Comparison of ENCODE assay signal across 1 cellular context in the genomic region with DNA sequence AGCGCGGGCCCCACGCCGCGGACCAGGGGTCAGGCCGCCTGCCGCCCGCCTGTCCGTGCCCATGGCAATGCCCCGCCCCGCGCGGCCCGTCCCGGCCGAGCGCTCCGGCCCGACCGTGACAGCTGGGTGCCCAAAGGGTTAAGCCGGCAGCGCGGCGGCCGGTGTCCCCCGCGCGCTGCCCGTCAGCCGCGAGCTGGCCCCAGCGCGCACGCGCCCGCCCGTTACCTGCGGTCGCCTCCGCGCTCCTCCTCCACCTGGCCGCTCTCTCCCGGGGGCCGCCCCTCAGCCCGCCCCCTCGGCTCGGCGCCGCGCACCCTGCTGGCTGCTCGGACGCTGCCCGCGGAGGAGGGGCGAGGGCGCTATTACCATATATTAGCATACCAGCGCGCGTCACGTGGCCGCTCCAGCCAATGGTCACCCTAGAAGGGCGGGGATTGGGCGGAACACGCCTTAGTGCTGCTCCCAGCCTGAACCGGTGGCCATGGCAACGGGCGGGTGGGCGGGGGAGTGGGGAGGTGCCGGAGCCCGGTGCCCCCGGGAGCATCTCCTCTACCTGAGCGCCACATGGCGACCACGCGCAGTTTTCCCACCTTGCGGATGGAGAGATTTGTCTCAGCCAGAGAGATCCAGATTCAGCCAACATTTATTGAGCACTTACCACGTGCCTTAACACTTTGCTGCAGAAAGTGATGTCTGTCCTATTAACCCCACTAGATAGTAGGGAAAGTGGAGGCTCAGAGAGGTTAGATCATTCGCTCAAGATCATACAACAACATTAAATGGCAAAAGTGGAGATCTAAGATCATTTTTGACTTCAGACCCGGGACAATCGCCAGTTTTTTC.
TF ChIP-seq lines count a peak whose summit lies in the region.

A gene with protein sequence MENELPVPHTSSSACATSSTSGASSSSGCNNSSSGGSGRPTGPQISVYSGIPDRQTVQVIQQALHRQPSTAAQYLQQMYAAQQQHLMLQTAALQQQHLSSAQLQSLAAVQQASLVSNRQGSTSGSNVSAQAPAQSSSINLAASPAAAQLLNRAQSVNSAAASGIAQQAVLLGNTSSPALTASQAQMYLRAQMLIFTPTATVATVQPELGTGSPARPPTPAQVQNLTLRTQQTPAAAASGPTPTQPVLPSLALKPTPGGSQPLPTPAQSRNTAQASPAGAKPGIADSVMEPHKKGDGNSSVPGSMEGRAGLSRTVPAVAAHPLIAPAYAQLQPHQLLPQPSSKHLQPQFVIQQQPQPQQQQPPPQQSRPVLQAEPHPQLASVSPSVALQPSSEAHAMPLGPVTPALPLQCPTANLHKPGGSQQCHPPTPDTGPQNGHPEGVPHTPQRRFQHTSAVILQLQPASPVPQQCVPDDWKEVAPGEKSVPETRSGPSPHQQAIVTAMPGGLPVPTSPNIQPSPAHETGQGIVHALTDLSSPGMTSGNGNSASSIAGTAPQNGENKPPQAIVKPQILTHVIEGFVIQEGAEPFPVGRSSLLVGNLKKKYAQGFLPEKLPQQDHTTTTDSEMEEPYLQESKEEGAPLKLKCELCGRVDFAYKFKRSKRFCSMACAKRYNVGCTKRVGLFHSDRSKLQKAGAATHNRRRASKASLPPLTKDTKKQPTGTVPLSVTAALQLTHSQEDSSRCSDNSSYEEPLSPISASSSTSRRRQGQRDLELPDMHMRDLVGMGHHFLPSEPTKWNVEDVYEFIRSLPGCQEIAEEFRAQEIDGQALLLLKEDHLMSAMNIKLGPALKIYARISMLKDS (minus strand): TSS at position 345 of the 843 bp plus-strand sequence. CDS start 55,556 bp downstream, outside the sequence.

TF ChIP-seq in HCT116, 20 proteins besides CTCF, POLR2A, EP300 and RAD21:
- TF ChIP-seq SIN3A (IDR thresholded peaks at IDR 0.05; ENCODE audit: low read depth), result no peak
- peak; percentile 74; the same call in 1 of the 2 replicates for TF ChIP-seq ZFX (IDR thresholded peaks at IDR 0.05)
- TF ChIP-seq, protein P1, sequence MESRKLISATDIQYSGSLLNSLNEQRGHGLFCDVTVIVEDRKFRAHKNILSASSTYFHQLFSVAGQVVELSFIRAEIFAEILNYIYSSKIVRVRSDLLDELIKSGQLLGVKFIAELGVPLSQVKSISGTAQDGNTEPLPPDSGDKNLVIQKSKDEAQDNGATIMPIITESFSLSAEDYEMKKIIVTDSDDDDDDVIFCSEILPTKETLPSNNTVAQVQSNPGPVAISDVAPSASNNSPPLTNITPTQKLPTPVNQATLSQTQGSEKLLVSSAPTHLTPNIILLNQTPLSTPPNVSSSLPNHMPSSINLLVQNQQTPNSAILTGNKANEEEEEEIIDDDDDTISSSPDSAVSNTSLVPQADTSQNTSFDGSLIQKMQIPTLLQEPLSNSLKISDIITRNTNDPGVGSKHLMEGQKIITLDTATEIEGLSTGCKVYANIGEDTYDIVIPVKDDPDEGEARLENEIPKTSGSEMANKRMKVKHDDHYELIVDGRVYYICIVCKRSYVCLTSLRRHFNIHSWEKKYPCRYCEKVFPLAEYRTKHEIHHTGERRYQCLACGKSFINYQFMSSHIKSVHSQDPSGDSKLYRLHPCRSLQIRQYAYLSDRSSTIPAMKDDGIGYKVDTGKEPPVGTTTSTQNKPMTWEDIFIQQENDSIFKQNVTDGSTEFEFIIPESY (IDR thresholded peaks at IDR 0.05; ENCODE audit: extremely low read depth, insufficient replicate concordance, low read length), result no peak
- TF ChIP-seq, protein P2, sequence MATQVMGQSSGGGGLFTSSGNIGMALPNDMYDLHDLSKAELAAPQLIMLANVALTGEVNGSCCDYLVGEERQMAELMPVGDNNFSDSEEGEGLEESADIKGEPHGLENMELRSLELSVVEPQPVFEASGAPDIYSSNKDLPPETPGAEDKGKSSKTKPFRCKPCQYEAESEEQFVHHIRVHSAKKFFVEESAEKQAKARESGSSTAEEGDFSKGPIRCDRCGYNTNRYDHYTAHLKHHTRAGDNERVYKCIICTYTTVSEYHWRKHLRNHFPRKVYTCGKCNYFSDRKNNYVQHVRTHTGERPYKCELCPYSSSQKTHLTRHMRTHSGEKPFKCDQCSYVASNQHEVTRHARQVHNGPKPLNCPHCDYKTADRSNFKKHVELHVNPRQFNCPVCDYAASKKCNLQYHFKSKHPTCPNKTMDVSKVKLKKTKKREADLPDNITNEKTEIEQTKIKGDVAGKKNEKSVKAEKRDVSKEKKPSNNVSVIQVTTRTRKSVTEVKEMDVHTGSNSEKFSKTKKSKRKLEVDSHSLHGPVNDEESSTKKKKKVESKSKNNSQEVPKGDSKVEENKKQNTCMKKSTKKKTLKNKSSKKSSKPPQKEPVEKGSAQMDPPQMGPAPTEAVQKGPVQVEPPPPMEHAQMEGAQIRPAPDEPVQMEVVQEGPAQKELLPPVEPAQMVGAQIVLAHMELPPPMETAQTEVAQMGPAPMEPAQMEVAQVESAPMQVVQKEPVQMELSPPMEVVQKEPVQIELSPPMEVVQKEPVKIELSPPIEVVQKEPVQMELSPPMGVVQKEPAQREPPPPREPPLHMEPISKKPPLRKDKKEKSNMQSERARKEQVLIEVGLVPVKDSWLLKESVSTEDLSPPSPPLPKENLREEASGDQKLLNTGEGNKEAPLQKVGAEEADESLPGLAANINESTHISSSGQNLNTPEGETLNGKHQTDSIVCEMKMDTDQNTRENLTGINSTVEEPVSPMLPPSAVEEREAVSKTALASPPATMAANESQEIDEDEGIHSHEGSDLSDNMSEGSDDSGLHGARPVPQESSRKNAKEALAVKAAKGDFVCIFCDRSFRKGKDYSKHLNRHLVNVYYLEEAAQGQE (IDR thresholded peaks at IDR 0.05; ENCODE audit: low read depth), result no peak
- no peak for TF ChIP-seq EZH2 (IDR thresholded peaks at IDR 0.05)
- TF ChIP-seq JUND (IDR thresholded peaks at IDR 0.05), result no peak
- no peak for TF ChIP-seq CBX3 (IDR thresholded peaks at IDR 0.05; ENCODE audit: low read depth)
- no peak for TF ChIP-seq CEBPB (IDR thresholded peaks at IDR 0.05; ENCODE audit: low read depth)
- TF ChIP-seq, protein P3, sequence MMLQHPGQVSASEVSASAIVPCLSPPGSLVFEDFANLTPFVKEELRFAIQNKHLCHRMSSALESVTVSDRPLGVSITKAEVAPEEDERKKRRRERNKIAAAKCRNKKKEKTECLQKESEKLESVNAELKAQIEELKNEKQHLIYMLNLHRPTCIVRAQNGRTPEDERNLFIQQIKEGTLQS (IDR thresholded peaks at IDR 0.05), result no peak
- TF ChIP-seq, protein P4, sequence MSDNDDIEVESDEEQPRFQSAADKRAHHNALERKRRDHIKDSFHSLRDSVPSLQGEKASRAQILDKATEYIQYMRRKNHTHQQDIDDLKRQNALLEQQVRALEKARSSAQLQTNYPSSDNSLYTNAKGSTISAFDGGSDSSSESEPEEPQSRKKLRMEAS (IDR thresholded peaks at IDR 0.05), result no peak
- TF ChIP-seq EZH2phosphoT487 (IDR thresholded peaks at IDR 0.05; ENCODE audit: borderline replicate concordance), result no peak
- TF ChIP-seq EGR1 (IDR thresholded peaks at IDR 0.05; ENCODE audit: low read depth), result no peak
- peak; percentile 34 for TF ChIP-seq YY1 (IDR thresholded peaks at IDR 0.05; ENCODE audit: extremely low read depth, insufficient replicate concordance, low read depth, low read length)
- peak; percentile 84 for TF ChIP-seq POLR2AphosphoS5 (IDR thresholded peaks at IDR 0.05; ENCODE audit: low read depth, low read length)
